ENCODE assay signal across 19 cellular contexts in genomic region chr5:108515706-108516105, GRCh38.
"Had no signal": no experiment of that assay in that cellular context is flagged by ENCODE, and none has a peak within 500 bp of the region (broad histone marks: within the 10 kb centered on the region; RNA-seq: fewer than 3 reads in every experiment).

No MANE protein-coding gene starts in this region.

- H3K4me3 ChIP-seq: coronary artery, gastrocnemius medialis, left ventricle myocardium inferior, lower lobe of right lung, pancreas, thoracic aorta, transverse colon had no signal

- H3K36me3 ChIP-seq: gastrocnemius medialis, left ventricle myocardium inferior, lower lobe of right lung, pancreas, thoracic aorta, transverse colon had no signal

- H3K9me3 ChIP-seq: gastrocnemius medialis, left ventricle myocardium inferior, lower lobe of right lung, pancreas, thoracic aorta, transverse colon had no signal

- H3K27me3 ChIP-seq: gastrocnemius medialis, pancreas, transverse colon had no signal

- H3K4me1 ChIP-seq: gastrocnemius medialis, left ventricle myocardium inferior, lower lobe of right lung, pancreas, transverse colon had no signal

- H3K27ac ChIP-seq: coronary artery, gastrocnemius medialis, left ventricle myocardium inferior, lower lobe of right lung, pancreas, thoracic aorta, transverse colon had no signal

- DNase-seq: caudate nucleus; effector CD8-positive, alpha-beta T cell; gastrocnemius medialis; kidney; left cardiac atrium; left ventricle myocardium inferior; lower lobe of right lung; natural killer cell; occipital lobe; pancreas; right cardiac atrium; stimulated activated CD4-positive, alpha-beta T cell treated with anti-CD3 and anti-CD28 coated beads, Interleukin-2, amount 100 ng/mL, for 24 hours; stimulated activated CD4-positive, alpha-beta T cell treated with anti-CD3 and anti-CD28 coated beads, Interleukin-4, amount 100 ng/mL, for 4 hours; stimulated activated naive B cell treated with anti-CD40 and anti-IgM and Interleukin-4, amounts not matched to agents 10 μg/mL and 1 μg/mL and 100 μg/mL, for 72 hours; stimulated activated naive CD8-positive, alpha-beta T cell treated with anti-CD3 and anti-CD28 coated beads, Interleukin-15, amount 100 ng/mL, for 72 hours; substantia nigra; transverse colon had no signal

- ATAC-seq: gastrocnemius medialis; left cardiac atrium; lower lobe of right lung; natural killer cell; pancreas; right cardiac atrium; stimulated activated naive B cell treated with anti-CD40 and anti-IgM and Interleukin-4, amounts not matched to agents 10 μg/mL and 1 μg/mL and 100 μg/mL, for 72 hours; stimulated activated naive CD8-positive, alpha-beta T cell treated with anti-CD3 and anti-CD28 coated beads, Interleukin-15, amount 100 ng/mL, for 72 hours had no signal
